In the genomic region with DNA sequence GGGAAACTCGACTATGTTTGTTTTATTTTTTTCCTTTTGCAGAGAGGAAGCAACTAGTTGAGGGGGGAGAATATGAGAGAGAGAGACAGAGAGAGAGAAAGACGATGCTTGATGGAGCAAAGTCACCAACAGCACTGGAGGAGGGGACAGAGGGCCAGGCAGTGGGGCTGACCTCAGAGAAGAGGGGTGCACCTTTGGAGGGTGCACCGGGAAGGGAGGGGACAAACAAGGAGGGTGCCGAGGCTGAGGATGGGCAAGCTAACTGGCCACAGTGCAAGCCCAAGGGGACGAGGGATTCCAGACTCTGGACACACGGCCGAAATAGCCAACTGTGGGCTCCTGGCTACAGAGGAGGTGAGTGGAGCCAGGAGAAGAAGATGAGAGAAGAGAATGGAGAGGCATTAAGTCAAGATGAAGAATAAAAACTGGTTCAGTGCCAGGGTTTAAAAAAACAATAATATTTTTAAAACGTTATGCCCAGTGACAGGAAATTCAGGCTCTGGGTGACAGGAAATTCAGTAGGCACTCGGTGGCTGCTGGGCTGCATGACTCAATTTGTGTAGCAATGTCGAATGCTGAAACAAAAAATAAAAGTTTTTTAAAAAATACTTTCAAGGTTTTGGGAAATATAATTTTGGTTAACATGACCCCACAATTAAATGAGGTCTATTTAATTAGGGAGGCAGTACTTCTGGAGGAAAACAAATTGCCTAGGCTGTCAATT, we compare ENCODE assay signal across 9 cellular contexts. TPM values are rescaled to one million over a fixed set of nuclear protein-coding genes. Genes with fewer than 3 reads are reported as not detected.
DNase-seq lines count a peak whose midpoint lies in the region; ATAC-seq, FAIRE-seq and TF ChIP-seq lines count a peak whose summit lies in the region.
"Had no signal": no experiment of that assay in that cellular context is flagged by ENCODE, and none has a peak within 500 bp of the region (broad histone marks: within the 10 kb centered on the region; RNA-seq: fewer than 3 reads in every experiment).

No MANE protein-coding gene starts in this region.

- no peaks in the 10 kb centered on the region for H3K4me1 ChIP-seq in neuronal stem cell (ENCODE audit: control insufficient read depth in 2 of 2, insufficient read depth in 1 of 2, low read depth in 1 of 2, low read length in 2 of 2)

- H4K91ac ChIP-seq in neuronal stem cell (ENCODE audit: low read depth, low read length, poor library complexity), result no peak overlapping the region

- no peak overlapping the region for H3K4ac ChIP-seq in neuronal stem cell (ENCODE audit: low read length)

- no peak overlapping the region for H2BK120ac ChIP-seq in neuronal stem cell (ENCODE audit: low read depth, low read length)

- CTCF ChIA-PET in CD4-positive, alpha-beta T cell (lab: Charles Lee), result interaction anchor here (0.8 to 4.5 kb wide), 8 partner anchors 8 to 191 kb away, joined by 3 to 35 read pairs (median 6); a partner anchor contains a TSS

- no peak overlapping the region for H3K4me2 ChIP-seq in neuronal stem cell (ENCODE audit: insufficient read depth, low read length, poor library complexity, severe bottlenecking)

- DNase-seq in CD4-positive, alpha-beta T cell, result peak in 6 of 10 experiments; percentile 38 to 61 (median 44)
- DNase-seq in NB4 (ENCODE audit: low read depth), result peak; percentile 48
- no peak for DNase-seq in neuronal stem cell (ENCODE audit: low spot score)
- DNase-seq in COLO829 (ENCODE audit: low spot score), result no peak
- DNase-seq in GM12892 (ENCODE audit: insufficient read length), result no peak

- H3K14ac ChIP-seq in neuronal stem cell (ENCODE audit: low read length), result no peak overlapping the region

- intact Hi-C loops in CD4-positive, alpha-beta T cell (cut with DNase I, micrococcal nuclease), result loop anchor here in 1 of 2 experiments (1.0 to 2.0 kb wide), 2 partner anchors 11 to 13 kb away; a partner anchor contains a TSS
- intact Hi-C loops in dendritic cell treated with granulocyte-macrophage colony-stimulating factor and Interleukin-4, amounts not matched to agents 40 ng/mL and 50 ng/mL, for 4 days (cut with micrococcal nuclease), result no loop called here

- POLR2A ChIA-PET in CD4-positive, alpha-beta T cell (lab: Charles Lee), result interaction anchor here (1.1 to 6.7 kb wide), 6 partner anchors 13 to 281 kb away, joined by 5 to 96 read pairs (median 8); a partner anchor contains a TSS

- H3K36me3 ChIP-seq in neuronal stem cell (replicated peaks in 1 of 2; ENCODE audit: control insufficient read depth in 2 of 2, insufficient read depth in 2 of 2, low read length in 2 of 2), result no peaks in the 10 kb centered on the region

- peak overlapping the region; percentile 83 for H3K4me3 Mint-ChIP-seq in CD4-positive, alpha-beta T cell
- peak overlapping the region; percentile 80 for H3K4me3 Mint-ChIP-seq in dendritic cell treated with granulocyte-macrophage colony-stimulating factor and Interleukin-4, amounts not matched to agents 40 ng/mL and 50 ng/mL, for 4 days

- H2AK5ac ChIP-seq in neuronal stem cell (ENCODE audit: low read depth, low read length), result no peak overlapping the region

- no peak for FAIRE-seq in GM12892 (lab: Jason Lieb, UNC)
- FAIRE-seq: keratinocyte had no signal

- H4K8ac ChIP-seq in neuronal stem cell (ENCODE audit: low read depth, low read length), result no peak overlapping the region

- no peaks in the 10 kb centered on the region for H3K79me1 ChIP-seq in neuronal stem cell (ENCODE audit: low read depth, low read length)

- no peaks in the 10 kb centered on the region for H3K27me3 ChIP-seq in CD4-positive, alpha-beta T cell (ENCODE audit: control insufficient read depth, insufficient read depth, low read length)
- peaks cover 0 to 10% (median 0%) of the 10 kb centered on the region in 3 experiments for H3K27me3 ChIP-seq in neuronal stem cell (ENCODE audit: control insufficient read depth in 3 of 3, insufficient read depth in 3 of 3, low read depth in 1 of 3, low read length in 3 of 3)

- peak overlapping the region; percentile 79 for H3K27ac Mint-ChIP-seq in CD4-positive, alpha-beta T cell
- peak overlapping the region; percentile 88 for H3K27ac Mint-ChIP-seq in dendritic cell treated with granulocyte-macrophage colony-stimulating factor and Interleukin-4, amounts not matched to agents 40 ng/mL and 50 ng/mL, for 4 days

- H3K23ac ChIP-seq in neuronal stem cell (ENCODE audit: low read depth, low read length, poor library complexity), result no peak overlapping the region

- H3K36me3 Mint-ChIP-seq in CD4-positive, alpha-beta T cell (ENCODE audit: low read depth), result no peaks in the 10 kb centered on the region
- no peaks in the 10 kb centered on the region for H3K36me3 Mint-ChIP-seq in dendritic cell treated with granulocyte-macrophage colony-stimulating factor and Interleukin-4, amounts not matched to agents 40 ng/mL and 50 ng/mL, for 4 days (ENCODE audit: low read depth)

- H2BK5ac ChIP-seq in neuronal stem cell (ENCODE audit: low read length), result no peak overlapping the region

- no peaks in the 10 kb centered on the region for H3K9me3 ChIP-seq in CD4-positive, alpha-beta T cell (ENCODE audit: control insufficient read depth, low read length)
- H3K9me3 ChIP-seq in neuronal stem cell (replicated peaks in 1 of 2; ENCODE audit: control insufficient read depth in 2 of 2, insufficient read depth in 1 of 2, low read depth in 1 of 2, low read length in 2 of 2), result no peaks in the 10 kb centered on the region

- no peak overlapping the region for H2BK15ac ChIP-seq in neuronal stem cell (ENCODE audit: low read length)

- H3K27ac ChIP-seq in CD4-positive, alpha-beta T cell (ENCODE audit: low read depth, low read length), result peak overlapping the region; percentile 79
- H3K27ac ChIP-seq in neuronal stem cell (replicated peaks; ENCODE audit: low read length), result no peak overlapping the region

- no peak for TF ChIP-seq CTCF in CD4-positive, alpha-beta T cell (IDR thresholded peaks at IDR 0.05)
- TF ChIP-seq CTCF in NB4 (IDR thresholded peaks at IDR 0.05; ENCODE audit: low read depth, low read length), result no peak

- H3K4me1 Mint-ChIP-seq in CD4-positive, alpha-beta T cell (ENCODE audit: low read depth), result peaks cover 54% of the 10 kb centered on the region
- peaks cover 73% of the 10 kb centered on the region for H3K4me1 Mint-ChIP-seq in dendritic cell treated with granulocyte-macrophage colony-stimulating factor and Interleukin-4, amounts not matched to agents 40 ng/mL and 50 ng/mL, for 4 days (ENCODE audit: low read depth)

- no peaks in the 10 kb centered on the region for H3K27me3 Mint-ChIP-seq in CD4-positive, alpha-beta T cell
- H3K27me3 Mint-ChIP-seq in dendritic cell treated with granulocyte-macrophage colony-stimulating factor and Interleukin-4, amounts not matched to agents 40 ng/mL and 50 ng/mL, for 4 days, result no peaks in the 10 kb centered on the region

- H3K18ac ChIP-seq in neuronal stem cell (ENCODE audit: low read length), result no peak overlapping the region

- no peak for TF ChIP-seq POLR2A in NB4 (IDR thresholded peaks at IDR 0.05; ENCODE audit: extremely low read depth, insufficient read length)
- TF ChIP-seq POLR2A in GM12892 (IDR thresholded peaks at IDR 0.05; ENCODE audit: low read depth, low read length), result no peak

- WGBS in neuronal stem cell (ENCODE audit: extremely low coverage in 2 of 2, insufficient read length in 2 of 2, insufficient replicate concordance in 1 of 2), 2 donors, result no CpG with 5 or more reads among the region's 10 CpGs

- H3K9me3 Mint-ChIP-seq in CD4-positive, alpha-beta T cell, result no peaks in the 10 kb centered on the region
- H3K9me3 Mint-ChIP-seq in dendritic cell treated with granulocyte-macrophage colony-stimulating factor and Interleukin-4, amounts not matched to agents 40 ng/mL and 50 ng/mL, for 4 days, result no peaks in the 10 kb centered on the region

- peak overlapping the region; percentile 62 for H3K4me3 ChIP-seq in NB4 (ENCODE audit: low read depth, low read length)
- no peak overlapping the region for H3K4me3 ChIP-seq in neuronal stem cell (ENCODE audit: low read length in 2 of 2)

- peak overlapping the region; percentile 71 for H3K9ac ChIP-seq in neuronal stem cell (ENCODE audit: low read depth, low read length, poor library complexity)

- H2AFZ ChIP-seq in neuronal stem cell (ENCODE audit: low read length), result no peak overlapping the region

- ATAC-seq in CD4-positive, alpha-beta T cell (ENCODE audit: poor library complexity), result peak; percentile 37
- ATAC-seq in GM18519 (IDR thresholded peaks at IDR 0.05; ENCODE audit: low FRiP score, unreplicated experiment) (no peak), GM21723 (IDR thresholded peaks at IDR 0.05; ENCODE audit: unreplicated experiment) (no peak)

- H2BK12ac ChIP-seq in neuronal stem cell (ENCODE audit: low read length), result no peak overlapping the region

RNA-seq across cellular contexts. Expression of a gene that starts 13.3 kb away (rescaled TPM):
- 10 to 100 TPM; 16.9 to 18.7 TPM for total RNA-seq in CD4-positive, alpha-beta T cell
- polyA plus RNA-seq in neuronal stem cell (2013, experiment 1 of 2), result 13.5 TPM
- 14.2 TPM for polyA plus RNA-seq in neuronal stem cell (2013, experiment 2 of 2)
- 144 TPM for polyA plus RNA-seq in GM12892 (2012; ENCODE audit: missing spikeins)

Comparison
In these comparisons a context has a peak if more than half of its experiments do, and no peak if none do; other contexts are left out.
1. DNase-seq: peak in CD4-positive, alpha-beta T cell (6 of 10) and NB4 (single experiment); none in neuronal stem cell (single experiment), COLO829 (single experiment) and GM12892 (single experiment).